Comparison of ENCODE assay signal across 21 cellular contexts in genomic region chr12:26007563-26007962, GRCh38. TPM values are rescaled to one million over a fixed set of nuclear protein-coding genes. Genes with fewer than 3 reads are reported as not detected.
DNase-seq lines count a peak whose midpoint lies in the region; ATAC-seq and TF ChIP-seq lines count a peak whose summit lies in the region.
"Had no signal": no experiment of that assay in that cellular context is flagged by ENCODE, and none has a peak within 500 bp of the region (broad histone marks: within the 10 kb centered on the region; RNA-seq: fewer than 3 reads in every experiment).

No MANE protein-coding gene starts in this region.

- H3K27ac ChIP-seq in GM23338 (ENCODE audit: low read depth) (peak overlapping the region; percentile 64; the same call in 1 of the 2 replicates), KMS-11 (no peak overlapping the region), esophagus muscularis mucosa (replicated peaks in 1 of 4) (peak overlapping the region in 3 of 4 donors; percentile 15 to 47 (median 28)), sigmoid colon (peak overlapping the region in 3 of 4 donors; percentile 6 to 48 (median 14))
- H3K27ac ChIP-seq: A549, C4-2B, PC-9, RWPE1 had no signal

- ATAC-seq in GM23338 (no peak), HG03460 (IDR thresholded peaks at IDR 0.05; ENCODE audit: unreplicated experiment) (no peak)
- ATAC-seq: A549; CD8-positive, alpha-beta T cell had no signal

- peak overlapping the region; percentile 3 for H3K27ac Mint-ChIP-seq in GM23338
- H3K27ac Mint-ChIP-seq: B cell; CD8-positive, alpha-beta T cell had no signal

- TF ChIP-seq CTCF in GM23338 (conservative IDR thresholded peaks at IDR 0.05; ENCODE audit: low read depth in 2 of 2), result no peak
- no peak for TF ChIP-seq CTCF in KMS-11 (conservative IDR thresholded peaks at IDR 0.05; ENCODE audit: low read depth, low read length)
- no peak for TF ChIP-seq CTCF in esophagus muscularis mucosa (IDR thresholded peaks at IDR 0.05)
- no peak for TF ChIP-seq CTCF in sigmoid colon (IDR thresholded peaks at IDR 0.05)

- intact Hi-C loops in esophagus muscularis mucosa (cut with DNase I), result no loop called here
- intact Hi-C loops in sigmoid colon (cut with DNase I), result no loop called here

- H4K20me1 ChIP-seq in GM23338 (replicated peaks; ENCODE audit: insufficient read depth) (no peaks in the 10 kb centered on the region), KMS-11 (ENCODE audit: insufficient read depth) (no peaks in the 10 kb centered on the region)

- TF ChIP-seq POLR2A in esophagus muscularis mucosa (IDR thresholded peaks at IDR 0.05; ENCODE audit: low read depth) (no peak), sigmoid colon (IDR thresholded peaks at IDR 0.05) (no peak)

- H3K9me3 ChIP-seq in esophagus muscularis mucosa (no peaks in the 10 kb centered on the region), sigmoid colon (no peaks in the 10 kb centered on the region)

- H3K27me3 Mint-ChIP-seq in GM23338 (ENCODE audit: insufficient read depth, low read depth, poor library complexity), result peaks cover 2% of the 10 kb centered on the region

- no peak overlapping the region for H3K4me3 Mint-ChIP-seq in GM23338
- H3K4me3 Mint-ChIP-seq: B cell; CD8-positive, alpha-beta T cell had no signal

- H3K27me3 ChIP-seq in GM23338 (ENCODE audit: insufficient read depth) (no peaks in the 10 kb centered on the region), KMS-11 (ENCODE audit: insufficient read depth, low read depth) (no peaks in the 10 kb centered on the region), esophagus muscularis mucosa (no peaks in the 10 kb centered on the region), sigmoid colon (no peaks in the 10 kb centered on the region)

- H2AFZ ChIP-seq in GM23338 (no peak overlapping the region), KMS-11 (ENCODE audit: low read depth) (no peak overlapping the region)
- H2AFZ ChIP-seq: PC-9 had no signal

- H3K4me1 ChIP-seq in GM23338 (ENCODE audit: insufficient read depth) (peaks cover 10% of the 10 kb centered on the region), KMS-11 (ENCODE audit: low read depth, poor library complexity, severe bottlenecking) (peaks cover 20% of the 10 kb centered on the region), esophagus muscularis mucosa (peaks cover 34 to 52% (median 45%) of the 10 kb centered on the region in 4 donors), sigmoid colon (peaks cover 0 to 56% (median 38%) of the 10 kb centered on the region in 4 donors)
- H3K4me1 ChIP-seq: A549, Caco-2 had no signal

- H3K4me1 Mint-ChIP-seq in GM23338, result peaks cover 21% of the 10 kb centered on the region
- H3K4me1 Mint-ChIP-seq: B cell had no signal

- H3K36me3 ChIP-seq in GM23338 (ENCODE audit: insufficient read depth) (no peaks in the 10 kb centered on the region), KMS-11 (ENCODE audit: insufficient read depth) (no peaks in the 10 kb centered on the region), esophagus muscularis mucosa (no peaks in the 10 kb centered on the region), sigmoid colon (peaks cover 0 to 7% (median 0%) of the 10 kb centered on the region in 4 donors)

- peaks cover 8% of the 10 kb centered on the region for H3K36me3 Mint-ChIP-seq in GM23338 (ENCODE audit: low read depth)
- H3K36me3 Mint-ChIP-seq: CD8-positive, alpha-beta T cell had no signal

- WGBS in esophagus muscularis mucosa, result 33% methylated on average over 1 of the region's 1 CpG
- WGBS in sigmoid colon, 2 donors, result 74 to 81% methylated on average over 1 of the region's 1 CpG

- H3K4me2 ChIP-seq in GM23338 (no peak overlapping the region), KMS-11 (0 out of 2 replicates have a peak overlapping the region, but pooled peaks have one; percentile 21)
- H3K4me2 ChIP-seq: A549, PC-9 had no signal

- H3K79me2 ChIP-seq in GM23338 (replicated peaks; ENCODE audit: insufficient read depth) (peaks cover 75% of the 10 kb centered on the region), KMS-11 (ENCODE audit: insufficient read depth, low read depth) (no peaks in the 10 kb centered on the region)

- DNase-seq in GM23338 (ENCODE audit: low spot score), result no peak
- no peak for DNase-seq in esophagus muscularis mucosa (ENCODE audit: extremely low spot score)
- no peak for DNase-seq in sigmoid colon
- no peak for DNase-seq in GM19240 (ENCODE audit: insufficient read length, low spot score)
- no peak for DNase-seq in NCI-H446 (lab: John Stamatoyannopoulos, UW)
- DNase-seq: Caco-2; CD8-positive, alpha-beta T cell; KG1; NCI-H1048; NCI-H1417; NCI-H1694; NCI-H2029 treated with DMSO at 0.1 percent for 48 hours; NCI-H526 treated with DMSO at 0.1 percent for 48 hours; PC-9; SHP77 had no signal

- H3K9ac ChIP-seq in KMS-11, result no peak overlapping the region

- H3K9me2 ChIP-seq in GM23338 (ENCODE audit: insufficient read depth), result no peaks in the 10 kb centered on the region

- H3K4me3 ChIP-seq in GM23338 (no peak overlapping the region), KMS-11 (IDR thresholded peaks at IDR 0.05; ENCODE audit: insufficient read depth, low read depth, low read length) (no peak overlapping the region), esophagus muscularis mucosa (no peak overlapping the region), sigmoid colon (no peak overlapping the region)
- H3K4me3 ChIP-seq: A549, PC-9 had no signal

- TF ChIP-seq EP300 in esophagus muscularis mucosa (IDR thresholded peaks at IDR 0.05), result no peak
- TF ChIP-seq EP300 in sigmoid colon (IDR thresholded peaks at IDR 0.05), result no peak

- no peaks in the 10 kb centered on the region; the same call in 1 of the 2 replicates for H3F3A ChIP-seq in GM23338 (replicated peaks; ENCODE audit: low read depth)

- H3K9me3 Mint-ChIP-seq in GM23338, result peaks cover 4% of the 10 kb centered on the region; the same call in 2 of the 3 replicates

TF ChIP-seq in GM23338, 12 proteins besides CTCF, POLR2A, EP300 and RAD21:
- TF ChIP-seq EZH2phosphoT487 (IDR thresholded peaks at IDR 0.05; ENCODE audit: unreplicated experiment) (no peak), ZNF331 (CRISPR knock-in tag; IDR thresholded peaks at IDR 0.05; ENCODE audit: low read depth) (no peak)

RNA-seq across cellular contexts. Expression of gene RASSF8, which starts 49.1 kb away (rescaled TPM):
- total RNA-seq in GM23338 (2014; rRNA removed; shearing (Covaris generic)), result 30.6 and 30.8 TPM in 2 replicates
- polyA plus RNA-seq in GM23338 (2016; fragmentation: Nextera tagmentation; extraction: Ambion mirVana) (11.5 and 13.4 TPM in 2 replicates), sigmoid colon (1 to 10 TPM in 2 of 3 donors, under 1 TPM in 1; 0.92 to 6.0 (median 3.1) TPM)
- total RNA-seq in esophagus muscularis mucosa (10 to 100 TPM; 56.8 to 81.0 (median 77.3) TPM), sigmoid colon (100 to 1,000 TPM in 1 of 4 donors, 10 to 100 TPM in 3; 74.0 to 109 (median 89.4) TPM)
